Comparison of ENCODE assay signal across 16 cellular contexts in the genomic region with DNA sequence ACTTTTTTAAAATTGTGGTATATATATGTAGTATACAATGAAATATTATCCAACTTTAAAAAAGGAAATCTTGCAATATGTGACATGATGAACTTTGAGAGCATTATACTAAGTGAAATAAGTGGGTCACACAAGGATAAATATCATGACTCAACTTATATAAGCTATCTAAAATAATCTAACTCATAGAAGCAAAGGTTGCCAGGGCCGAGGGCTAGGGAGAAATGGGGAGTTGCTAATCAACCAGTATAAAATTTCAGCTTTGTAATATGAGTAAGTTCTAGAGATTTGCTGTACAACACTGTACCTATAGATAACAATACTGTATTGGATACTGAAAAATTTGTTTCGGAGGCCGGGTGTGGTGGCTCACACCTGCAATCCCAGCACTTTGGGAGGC. TPM values are rescaled to one million over a fixed set of nuclear protein-coding genes. Genes with fewer than 3 reads are reported as not detected.
DNase-seq lines count a peak whose midpoint lies in the region; ATAC-seq, FAIRE-seq and TF ChIP-seq lines count a peak whose summit lies in the region.
"Had no signal": no experiment of that assay in that cellular context is flagged by ENCODE, and none has a peak within 500 bp of the region (broad histone marks: within the 10 kb centered on the region; RNA-seq: fewer than 3 reads in every experiment).

No MANE protein-coding gene starts in this region.

- H3K9ac ChIP-seq in IMR-90 (ENCODE audit: low read depth, low read length) = no peak overlapping the region
- H3K9ac ChIP-seq: BLaER1, GM23248 had no signal

- dilution Hi-C loops in IMR-90 (cut with HindIII; ENCODE audit: low sequenced_read_pairs, unreplicated experiment) = no loop called here

- H3K4me1 ChIP-seq in IMR-90 (ENCODE audit: control insufficient read depth, insufficient read depth, low read length) = peaks cover 19% of the 10 kb centered on the region
- no peaks in the 10 kb centered on the region for H3K4me1 ChIP-seq in small intestine (ENCODE audit: control insufficient read depth in 2 of 2, insufficient read depth in 1 of 2, low read depth in 1 of 2, low read length in 1 of 2)

- H4K91ac ChIP-seq in IMR-90 (ENCODE audit: insufficient read depth, low read depth, low read length) = no peak overlapping the region

- no peak overlapping the region; the same call in 1 of the 2 replicates for H4K5ac ChIP-seq in IMR-90 (ENCODE audit: low read depth, low read length)

- in situ Hi-C loops in IMR-90 (cut with MboI; ENCODE audit: low sequenced_read_pairs) = no loop called here

- intact Hi-C loops in IMR-90 (cut with micrococcal nuclease) (loop anchor here (5.0 kb wide), 1 partner anchor 38 kb away; a partner anchor contains a TSS), dorsolateral prefrontal cortex (cut with DNase I) (no loop called here)

- no peak overlapping the region for H3K4me2 ChIP-seq in IMR-90 (ENCODE audit: low read depth, low read length)
- H3K4me2 ChIP-seq: BLaER1 had no signal

- no peak for FAIRE-seq in small intestine (lab: Jason Lieb, UNC)
- FAIRE-seq: GM12878, HepG2 had no signal

- DNase-seq in IMR-90 (peak; percentile 49), fibroblast of gingiva (ENCODE audit: low read depth) (peak; percentile 6), small intestine (peak; percentile 75), dorsolateral prefrontal cortex (no peak), NCI-H2029 (lab: John Stamatoyannopoulos, UW) (no peak)
- DNase-seq: 8988T; Calu3; CD8-positive, alpha-beta T cell; DMS79 treated with DMSO at 0.1 percent for 48 hours; GM23248 had no signal

- no peaks in the 10 kb centered on the region for H4K20me1 ChIP-seq in IMR-90 (ENCODE audit: insufficient read depth, low read length)

- H2BK5ac ChIP-seq in IMR-90 (ENCODE audit: low read depth, low read length, poor library complexity, severe bottlenecking) = peak overlapping the region; percentile 46

- CTCF ChIA-PET in IMR-90 (lab: Yijun Ruan, JAX) = no interaction called here

- TF ChIP-seq RAD21 in IMR-90 (IDR thresholded peaks at IDR 0.05; ENCODE audit: low read length) = no peak

- no CpG with 5 or more reads among the region's 3 CpGs for WGBS in IMR-90 (ENCODE audit: extremely low coverage in 2 of 2, insufficient read length in 1 of 2), 2 experiments
- WGBS in small intestine, 3 donors = 58 to 82% (median 63%) methylated on average over 3 of the region's 3 CpGs

- H2AFZ ChIP-seq in IMR-90 (replicated peaks; ENCODE audit: low read length, poor library complexity) = no peak overlapping the region
- H2AFZ ChIP-seq: GM23248 had no signal

- H2AK5ac ChIP-seq in IMR-90 (ENCODE audit: low read depth, low read length) = no peak overlapping the region

- H3K27ac ChIP-seq in C4-2B = peak overlapping the region; percentile 32; the same call in 1 of the 2 replicates
- peak overlapping the region; percentile 46; the same call in 1 of the 2 replicates for H3K27ac ChIP-seq in IMR-90 (ENCODE audit: insufficient read depth, low read length)
- no peak overlapping the region for H3K27ac ChIP-seq in small intestine (ENCODE audit: low read depth in 1 of 2, low read length in 1 of 2)
- no peak overlapping the region for H3K27ac ChIP-seq in dorsolateral prefrontal cortex
- H3K27ac ChIP-seq: BLaER1, GM23248 had no signal

- no peak overlapping the region for H2AK9ac ChIP-seq in IMR-90 (replicated peaks; ENCODE audit: low read depth, low read length, poor library complexity)

- no peak overlapping the region for H3K14ac ChIP-seq in IMR-90 (replicated peaks; ENCODE audit: low read depth, low read length)

- no peak for ATAC-seq in IMR-90 (ENCODE audit: low read depth)
- no peak for ATAC-seq in GM21447 (IDR thresholded peaks at IDR 0.05; ENCODE audit: unreplicated experiment)
- ATAC-seq: CD8-positive, alpha-beta T cell; GM12878; HepG2 had no signal

- no peak overlapping the region for H3K56ac ChIP-seq in IMR-90 (ENCODE audit: extremely low read depth, insufficient read depth, low read length)

- no peaks in the 10 kb centered on the region for H3K27me3 ChIP-seq in IMR-90 (ENCODE audit: control insufficient read depth, insufficient read depth, low read length)
- H3K27me3 ChIP-seq in small intestine (ENCODE audit: control insufficient read depth in 2 of 2, insufficient read depth in 2 of 2, low read length in 2 of 2) = no peaks in the 10 kb centered on the region
- H3K27me3 ChIP-seq in dorsolateral prefrontal cortex = no peaks in the 10 kb centered on the region
- H3K27me3 ChIP-seq: BLaER1 had no signal

- no TSS peak for BruUV-seq in IMR-90 (replicated peaks; lab: Mats Ljungman, UMichigan)

- peaks cover 6 to 44% of the 10 kb centered on the region in 2 experiments; a peak in 3 of 4 replicates for H3K79me1 ChIP-seq in IMR-90 (ENCODE audit: low read depth in 1 of 2, low read length in 2 of 2)

- H3K23ac ChIP-seq in IMR-90 (ENCODE audit: low read depth, low read length) = no peak overlapping the region

- H2BK15ac ChIP-seq in IMR-90 (ENCODE audit: low read depth, low read length) = no peak overlapping the region; the same call in 2 of the 3 replicates

- H4K8ac ChIP-seq in IMR-90 (ENCODE audit: low read depth in 2 of 2, low read length in 2 of 2) = no peak overlapping the region

- no peak for TF ChIP-seq POLR2A in IMR-90 (IDR thresholded peaks at IDR 0.05; ENCODE audit: low read depth, low read length)

- H3K9me3 ChIP-seq in IMR-90 (ENCODE audit: control insufficient read depth, insufficient read depth, low read length) (no peaks in the 10 kb centered on the region), small intestine (ENCODE audit: control insufficient read depth, low read depth) (no peaks in the 10 kb centered on the region)
- H3K9me3 ChIP-seq: BLaER1, HAP-1 had no signal

- H3K36me3 ChIP-seq in IMR-90 (ENCODE audit: control insufficient read depth, insufficient read depth, low read length) (no peaks in the 10 kb centered on the region), small intestine (ENCODE audit: control insufficient read depth in 2 of 2, insufficient read depth in 2 of 2, low read length in 2 of 2) (no peaks in the 10 kb centered on the region)
- H3K36me3 ChIP-seq: HAP-1 had no signal

- H2BK120ac ChIP-seq in IMR-90 (ENCODE audit: low read depth, low read length) = no peak overlapping the region

- POLR2A ChIA-PET in IMR-90 (lab: Charles Lee; ENCODE audit: unreplicated experiment) = no interaction called here

- H3K4ac ChIP-seq in IMR-90 (ENCODE audit: low read depth, low read length) = peak overlapping the region; percentile 81; the same call in 1 of the 2 replicates

- TF ChIP-seq CTCF in C4-2B (conservative IDR thresholded peaks at IDR 0.05) = no peak
- TF ChIP-seq CTCF in IMR-90 (conservative IDR thresholded peaks at IDR 0.05; ENCODE audit: low read depth, low read length) = no peak
- TF ChIP-seq CTCF in dorsolateral prefrontal cortex (IDR thresholded peaks at IDR 0.05 in 54 of 56, conservative IDR thresholded peaks at IDR 0.05 in 2 of 56; ENCODE audit: low read depth in 1 of 56, partially characterized antibody in 56 of 56) = no peak

- H3K9me1 ChIP-seq in IMR-90 (ENCODE audit: insufficient read depth, low read length) = no peaks in the 10 kb centered on the region; the same call in none of the 2 replicates

- no peak overlapping the region for H2BK20ac ChIP-seq in IMR-90 (ENCODE audit: low read depth, low read length)

- H3K18ac ChIP-seq in IMR-90 (ENCODE audit: low read depth, low read length) = no peak overlapping the region

- H3K4me3 ChIP-seq in IMR-90 (ENCODE audit: insufficient read depth, low read depth, low read length) (no peak overlapping the region), small intestine (ENCODE audit: low read depth in 1 of 2, low read length in 2 of 2) (no peak overlapping the region), dorsolateral prefrontal cortex (no peak overlapping the region)
- H3K4me3 ChIP-seq: BLaER1, GM12878, GM23248, HAP-1 had no signal

TF ChIP-seq in IMR-90, 13 proteins besides CTCF, POLR2A, EP300 and RAD21 (continues in another document):
- TF ChIP-seq, protein P1, sequence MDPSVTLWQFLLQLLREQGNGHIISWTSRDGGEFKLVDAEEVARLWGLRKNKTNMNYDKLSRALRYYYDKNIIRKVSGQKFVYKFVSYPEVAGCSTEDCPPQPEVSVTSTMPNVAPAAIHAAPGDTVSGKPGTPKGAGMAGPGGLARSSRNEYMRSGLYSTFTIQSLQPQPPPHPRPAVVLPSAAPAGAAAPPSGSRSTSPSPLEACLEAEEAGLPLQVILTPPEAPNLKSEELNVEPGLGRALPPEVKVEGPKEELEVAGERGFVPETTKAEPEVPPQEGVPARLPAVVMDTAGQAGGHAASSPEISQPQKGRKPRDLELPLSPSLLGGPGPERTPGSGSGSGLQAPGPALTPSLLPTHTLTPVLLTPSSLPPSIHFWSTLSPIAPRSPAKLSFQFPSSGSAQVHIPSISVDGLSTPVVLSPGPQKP (IDR thresholded peaks at IDR 0.05; ENCODE audit: borderline replicate concordance, low read depth, low read length) = no peak
- TF ChIP-seq MAZ (IDR thresholded peaks at IDR 0.05; ENCODE audit: borderline replicate concordance, low read depth, low read length) (no peak), SMC3 (IDR thresholded peaks at IDR 0.05; ENCODE audit: low read depth, low read length) (no peak), CEBPB (IDR thresholded peaks at IDR 0.05; ENCODE audit: low read depth, low read length) (no peak), RFX5 (IDR thresholded peaks at IDR 0.05; ENCODE audit: low read depth, low read length) (no peak), FOS (IDR thresholded peaks at IDR 0.05; ENCODE audit: low read depth, low read length) (no peak), MAFK (IDR thresholded peaks at IDR 0.05; ENCODE audit: low read depth, low read length) (no peak), RCOR1 (IDR thresholded peaks at IDR 0.05; ENCODE audit: insufficient replicate concordance, low read length) (no peak), NFE2L2 (IDR thresholded peaks at IDR 0.05; ENCODE audit: low read depth, low read length) (no peak)

RNA-seq across cellular contexts. Expression of a gene that starts 38.5 kb away (rescaled TPM):
- total RNA-seq in IMR-90 (2012; rRNA removed) (53.0 and 54.5 TPM in 2 replicates), dorsolateral prefrontal cortex (100 to 1,000 TPM in 1 of 120 experiments, 10 to 100 TPM in 119; 47.3 to 103 (median 73.3) TPM)
- polyA plus RNA-seq in IMR-90 (2012; rRNA removed) (26.3 TPM in 2 replicates), small intestine (10 to 100 TPM; 24.1 to 37.3 (median 33.8) TPM)
- polyA plus RNA-seq in IMR-90 (2012; cell fraction: cytosol; rRNA removed) = 10.3 and 27.2 TPM in 2 replicates
- polyA plus RNA-seq in IMR-90 (2012; cell fraction: nucleus; rRNA removed; ENCODE audit: low replicate concordance) = 16.1 and 62.4 TPM in 2 replicates

RNA-seq across cellular contexts. Expression of a gene that starts 42.1 kb away (rescaled TPM):
- total RNA-seq in IMR-90 (2012; rRNA removed) (13.8 and 23.9 TPM in 2 replicates), dorsolateral prefrontal cortex (10 to 100 TPM; 27.0 to 62.6 (median 45.6) TPM)
- polyA plus RNA-seq in IMR-90 (2012; rRNA removed) (10.7 and 13.4 TPM in 2 replicates), small intestine (10 to 100 TPM in 2 of 3 donors, 1 to 10 TPM in 1; 8.4 to 15.9 (median 15.0) TPM)
- polyA plus RNA-seq in IMR-90 (2012; cell fraction: cytosol; rRNA removed) = 3.8 and 4.8 TPM in 2 replicates
- polyA plus RNA-seq in IMR-90 (2012; cell fraction: nucleus; rRNA removed; ENCODE audit: low replicate concordance) = 9.8 and 36.2 TPM in 2 replicates

Comparison
In these comparisons a context has a peak if more than half of its experiments do, and no peak if none do; other contexts are left out.
1. H3K27ac ChIP-seq: peak in C4-2B (single experiment) and IMR-90 (single experiment); none in small intestine (0 of 2) and dorsolateral prefrontal cortex (0 of 59).
2. DNase-seq: peak in IMR-90 (single experiment), fibroblast of gingiva (single experiment) and small intestine (single experiment); none in dorsolateral prefrontal cortex (0 of 10) and NCI-H2029 (single experiment).